22 cellular contexts compared by ENCODE assay signal in the genomic region with DNA sequence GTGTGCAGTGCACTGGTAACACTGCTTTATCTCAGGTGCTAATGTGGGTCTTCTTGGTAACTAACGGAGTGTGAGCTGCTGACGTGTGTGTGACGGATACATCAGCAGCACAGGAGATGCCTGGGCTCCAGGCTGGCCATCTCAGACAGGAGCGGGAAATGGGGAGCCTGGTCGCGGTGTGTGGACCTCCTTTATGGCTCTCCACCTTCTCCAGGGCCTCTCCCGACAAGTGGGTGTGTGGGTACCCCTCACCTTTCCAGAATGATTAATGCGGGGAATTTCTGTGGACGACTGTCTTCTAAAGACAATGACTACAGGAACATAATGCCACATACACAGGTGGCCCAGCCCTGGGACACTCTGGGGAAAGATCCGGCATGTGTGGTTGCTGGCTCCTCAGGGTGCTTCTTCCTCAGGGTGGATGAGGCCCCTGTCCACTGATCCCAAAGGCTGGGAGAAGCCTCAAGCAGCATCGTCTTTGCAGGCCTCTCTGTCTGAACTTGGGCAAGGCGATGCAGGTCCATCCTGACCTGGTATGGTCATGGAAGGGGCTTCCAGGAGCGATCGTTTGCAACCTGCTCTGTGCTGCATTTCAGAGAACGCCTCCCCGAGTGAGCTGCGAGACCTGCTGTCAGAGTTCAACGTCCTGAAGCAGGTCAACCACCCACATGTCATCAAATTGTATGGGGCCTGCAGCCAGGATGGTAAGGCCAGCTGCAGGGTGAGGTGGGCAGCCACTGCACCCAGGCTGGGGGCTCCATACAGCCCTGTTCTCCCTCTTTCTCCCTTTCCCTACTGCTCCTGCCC. TPM values are rescaled to one million over a fixed set of nuclear protein-coding genes. Genes with fewer than 3 reads are reported as not detected.
"Had no signal": no experiment of that assay in that cellular context is flagged by ENCODE, and none has a peak within 500 bp of the region (broad histone marks: within the 10 kb centered on the region; RNA-seq: fewer than 3 reads in every experiment).

No MANE protein-coding gene starts in this region.

- H3K4me3 Mint-ChIP-seq: activated CD4-positive, alpha-beta memory T cell treated with anti-CD3 and anti-CD28 coated beads, Interleukin-2, amount 10 ng/mL, durations not matched to agents 7 days and 5 days; activated T-cell treated with anti-CD3 and anti-CD28 coated beads, Interleukin-2, amount 50 U/mL, for 24 hours; endodermal cell; neural progenitor cell; stimulated activated naive B cell treated with anti-CD40 and anti-IgM and Interleukin-4, amounts not matched to agents 10 μg/mL and 1 μg/mL and 100 μg/mL, for 72 hours had no signal

- H3K36me3 Mint-ChIP-seq: neural progenitor cell; stimulated activated naive B cell treated with anti-CD40 and anti-IgM and Interleukin-4, amounts not matched to agents 10 μg/mL and 1 μg/mL and 100 μg/mL, for 72 hours had no signal

- H3K9me3 Mint-ChIP-seq: activated CD4-positive, alpha-beta memory T cell treated with anti-CD3 and anti-CD28 coated beads, Interleukin-2, amount 10 ng/mL, durations not matched to agents 7 days and 5 days; activated T-cell treated with anti-CD3 and anti-CD28 coated beads, Interleukin-2, amount 50 U/mL, for 24 hours; endodermal cell; neural progenitor cell; stimulated activated naive B cell treated with anti-CD40 and anti-IgM and Interleukin-4, amounts not matched to agents 10 μg/mL and 1 μg/mL and 100 μg/mL, for 72 hours; T-helper 1 cell treated with Interleukin-12 subunit alpha and Interleukin-12 subunit beta and Interleukin-4 antibody, amounts not matched to agents 30 μg/mL and 1 μg/mL, for 36 hours had no signal

- H3K4me3 ChIP-seq: body of pancreas, hepatocyte, lung, neural progenitor cell, ovary, right lobe of liver, SJSA1, thoracic aorta had no signal

- H3K27ac Mint-ChIP-seq: activated CD4-positive, alpha-beta memory T cell treated with anti-CD3 and anti-CD28 coated beads, Interleukin-2, amount 10 ng/mL, durations not matched to agents 7 days and 5 days; activated T-cell treated with anti-CD3 and anti-CD28 coated beads, Interleukin-2, amount 50 U/mL, for 24 hours; endodermal cell; neural progenitor cell had no signal

- H3K27ac ChIP-seq: body of pancreas, epithelial cell of prostate, foreskin keratinocyte, hepatocyte, neural progenitor cell, ovary, right lobe of liver, SJSA1, thoracic aorta, WERI-Rb-1 had no signal

- H3K9me3 ChIP-seq: body of pancreas, ovary, right lobe of liver, SJSA1, thoracic aorta had no signal

- H3K36me3 ChIP-seq: neural progenitor cell, ovary, right lobe of liver, SJSA1, thoracic aorta, WERI-Rb-1 had no signal

- H3K4me1 Mint-ChIP-seq: endodermal cell had no signal

- H3K27me3 ChIP-seq: body of pancreas, foreskin keratinocyte, hepatocyte, neural progenitor cell, ovary, right lobe of liver had no signal

- DNase-seq: activated CD4-positive, alpha-beta memory T cell treated with anti-CD3 and anti-CD28 coated beads, Interleukin-2, amount 10 ng/mL, durations not matched to agents 7 days and 5 days; activated CD4-positive, alpha-beta T cell treated with anti-CD3 and anti-CD28 coated beads for 1 hour; activated gamma-delta T cell treated with Interleukin-2 at 50 U/mL for 16 hours; activated T-cell treated with anti-CD3 and anti-CD28 coated beads, Interleukin-2, amount 50 U/mL, for 24 hours; body of pancreas; caudate nucleus; endodermal cell; foreskin keratinocyte; left colon; midbrain; right lobe of liver; stimulated activated CD4-positive, alpha-beta T cell treated with anti-CD3 and anti-CD28 coated beads, Interleukin-4, amount 100 ng/mL, for 4 hours; stimulated activated naive B cell treated with anti-CD40 and anti-IgM and Interleukin-4, amounts not matched to agents 10 μg/mL and 1 μg/mL and 100 μg/mL, for 72 hours; WERI-Rb-1 had no signal

- H3K4me1 ChIP-seq: body of pancreas, foreskin keratinocyte, neural progenitor cell, right lobe of liver, SJSA1 had no signal

- H3K27me3 Mint-ChIP-seq: activated CD4-positive, alpha-beta memory T cell treated with anti-CD3 and anti-CD28 coated beads, Interleukin-2, amount 10 ng/mL, durations not matched to agents 7 days and 5 days; activated T-cell treated with anti-CD3 and anti-CD28 coated beads, Interleukin-2, amount 50 U/mL, for 24 hours had no signal

- ATAC-seq: body of pancreas; foreskin keratinocyte; left colon; stimulated activated naive B cell treated with anti-CD40 and anti-IgM and Interleukin-4, amounts not matched to agents 10 μg/mL and 1 μg/mL and 100 μg/mL, for 72 hours had no signal

RNA-seq across cellular contexts. Expression of a gene that starts 41.1 kb away (rescaled TPM):
- total RNA-seq: SJSA1 had no signal
- polyA plus RNA-seq: hepatocyte had no signal
